ENCODE assay signal across 22 cellular contexts in the genomic region with DNA sequence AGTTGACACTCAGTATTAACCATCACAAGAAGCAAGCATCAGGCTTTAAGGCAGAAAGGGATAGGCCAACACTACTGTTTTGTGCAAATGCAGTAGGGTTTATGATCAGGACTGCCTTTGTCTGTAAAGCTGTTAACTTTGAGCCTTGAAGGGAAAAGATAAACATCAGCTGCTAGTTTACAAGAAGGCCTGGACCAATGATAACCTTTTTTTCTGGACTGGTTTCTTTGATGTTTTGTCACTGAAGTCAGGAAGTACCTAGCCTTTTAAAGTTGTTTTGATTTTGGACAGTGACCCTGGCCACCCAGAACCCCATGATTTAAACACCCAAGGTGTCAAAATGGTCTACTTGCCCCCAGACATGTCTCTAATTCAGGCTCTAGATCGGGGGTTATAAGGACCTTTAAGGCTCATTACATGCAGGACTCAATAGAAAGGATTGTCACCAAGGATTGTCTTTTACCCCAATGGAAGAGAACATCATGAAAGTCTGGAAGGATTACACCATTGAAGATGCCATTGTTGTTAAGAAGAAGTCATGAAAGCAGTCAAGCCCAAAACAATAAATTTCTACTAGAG. TPM values are rescaled to one million over a fixed set of nuclear protein-coding genes. Genes with fewer than 3 reads are reported as not detected.
DNase-seq lines count a peak whose midpoint lies in the region; TF ChIP-seq lines count a peak whose summit lies in the region.
"Had no signal": no experiment of that assay in that cellular context is flagged by ENCODE, and none has a peak within 500 bp of the region (broad histone marks: within the 10 kb centered on the region; RNA-seq: fewer than 3 reads in every experiment).

No MANE protein-coding gene starts in this region.

- no peak overlapping the region for H3K27ac Mint-ChIP-seq in endodermal cell
- H3K27ac Mint-ChIP-seq in immature natural killer cell, result peak overlapping the region in 3 of 6 donors; percentile 63 to 71 (median 67)
- H3K27ac Mint-ChIP-seq: CD14-positive monocyte; CD4-positive, CD25-positive, alpha-beta regulatory T cell had no signal

- 94 to 100% methylated on average over 1 of the region's 1 CpG for WGBS in endodermal cell (ENCODE audit: insufficient coverage in 1 of 2, insufficient read length in 1 of 2), 2 experiments
- WGBS in mammary epithelial cell (ENCODE audit: low coverage, missing lambda C conversion rate), result 100% methylated on average over 1 of the region's 1 CpG

- H3K4me1 ChIP-seq in endodermal cell (ENCODE audit: control insufficient read depth, insufficient read depth, low read length), result no peaks in the 10 kb centered on the region
- peaks cover 6% of the 10 kb centered on the region for H3K4me1 ChIP-seq in mammary epithelial cell (ENCODE audit: insufficient read depth, low read length)
- H3K4me1 ChIP-seq: BE2C, BLaER1 had no signal

- H3K36me3 ChIP-seq in endodermal cell (ENCODE audit: control insufficient read depth, insufficient read depth, low read length), result peaks cover 53% of the 10 kb centered on the region
- H3K36me3 ChIP-seq in mammary epithelial cell (ENCODE audit: insufficient read depth, low read length), result no peaks in the 10 kb centered on the region
- H3K36me3 ChIP-seq: BE2C had no signal

- peaks cover 5% of the 10 kb centered on the region for H3K9me3 Mint-ChIP-seq in endodermal cell
- H3K9me3 Mint-ChIP-seq in immature natural killer cell, result no peaks in the 10 kb centered on the region
- H3K9me3 Mint-ChIP-seq: CD4-positive, alpha-beta memory T cell; CD8-positive, alpha-beta memory T cell had no signal

- no peaks in the 10 kb centered on the region for H3K27me3 Mint-ChIP-seq in endodermal cell (ENCODE audit: insufficient read depth)
- peaks cover 0 to 2% (median 0%) of the 10 kb centered on the region in 3 donors for H3K27me3 Mint-ChIP-seq in immature natural killer cell (ENCODE audit: low read depth in 3 of 3)
- H3K27me3 Mint-ChIP-seq: CD4-positive, alpha-beta memory T cell; CD4-positive, CD25-positive, alpha-beta regulatory T cell; CD8-positive, alpha-beta memory T cell had no signal

- peaks cover 12% of the 10 kb centered on the region for H3K36me3 Mint-ChIP-seq in endodermal cell (ENCODE audit: low read depth)
- peaks cover 24 to 42% (median 34%) of the 10 kb centered on the region in 3 donors for H3K36me3 Mint-ChIP-seq in immature natural killer cell

- peaks cover 4% of the 10 kb centered on the region for H3K4me1 Mint-ChIP-seq in endodermal cell
- H3K4me1 Mint-ChIP-seq in immature natural killer cell, result peaks cover 7 to 38% of the 10 kb centered on the region in 2 donors
- H3K4me1 Mint-ChIP-seq: CD14-positive monocyte had no signal

- H3K27me3 ChIP-seq in endodermal cell (ENCODE audit: control insufficient read depth, insufficient read depth, low read length, poor library complexity, severe bottlenecking) (no peaks in the 10 kb centered on the region), mammary epithelial cell (ENCODE audit: insufficient read depth, low read length) (no peaks in the 10 kb centered on the region)
- H3K27me3 ChIP-seq: BE2C, BLaER1 had no signal

- H3K9ac ChIP-seq in endodermal cell (ENCODE audit: extremely low read depth, low read length, poor library complexity, severe bottlenecking), result no peak overlapping the region
- H3K9ac ChIP-seq in mammary epithelial cell (ENCODE audit: insufficient read depth, low read length), result no peak overlapping the region
- H3K9ac ChIP-seq: BLaER1 had no signal

- H3K4me2 ChIP-seq in mammary epithelial cell (ENCODE audit: insufficient read depth, low read depth, low read length), result no peak overlapping the region
- H3K4me2 ChIP-seq: BLaER1 had no signal

- in situ Hi-C loops in KBM-7 (cut with MboI; ENCODE audit: low pct_unique_long_range_greater_than_20kb, low sequenced_read_pairs), result no loop called here
- in situ Hi-C loops in mammary epithelial cell (cut with MboI; ENCODE audit: low sequenced_read_pairs in 2 of 2), result no loop called here

- H3K4me3 Mint-ChIP-seq in endodermal cell (no peak overlapping the region), immature natural killer cell (peak overlapping the region in 1 of 5 donors; percentile 10)
- H3K4me3 Mint-ChIP-seq: CD14-positive monocyte; CD4-positive, alpha-beta memory T cell; CD4-positive, CD25-positive, alpha-beta regulatory T cell; CD8-positive, alpha-beta memory T cell had no signal

- TF ChIP-seq CTCF in endodermal cell (conservative IDR thresholded peaks at IDR 0.05) (no peak), mammary epithelial cell (conservative IDR thresholded peaks at IDR 0.05 in 1 of 2, IDR thresholded peaks at IDR 0.05 in 1 of 2; ENCODE audit: extremely low read depth in 1 of 2, insufficient read depth in 1 of 2, low read depth in 1 of 2, low read length in 2 of 2) (no peak)

- BruUV-seq in mammary epithelial cell (replicated peaks; lab: Mats Ljungman, UMichigan), result no TSS peak

- intact Hi-C loops in mammary epithelial cell (cut with micrococcal nuclease), result loop anchor here (5.0 kb wide), 2 partner anchors 48 to 78 kb away; a partner anchor contains a TSS

- no peak overlapping the region for H3K27ac ChIP-seq in endodermal cell (ENCODE audit: low read depth, low read length)
- H3K27ac ChIP-seq in mammary epithelial cell (ENCODE audit: insufficient read depth, low read depth, low read length), result no peak overlapping the region
- H3K27ac ChIP-seq: BLaER1 had no signal

- CTCF ChIA-PET in mammary epithelial cell (lab: Charles Lee; ENCODE audit: low non-redundant PET), result no interaction called here

- no peaks in the 10 kb centered on the region for H4K20me1 ChIP-seq in mammary epithelial cell (ENCODE audit: insufficient read depth, low read length)
- H4K20me1 ChIP-seq: BLaER1 had no signal

- H3K79me2 ChIP-seq in mammary epithelial cell (ENCODE audit: insufficient read depth, low read length), result no peaks in the 10 kb centered on the region

- H3K4me3 ChIP-seq in endodermal cell (ENCODE audit: low read length) (peak overlapping the region; percentile 51), mammary epithelial cell (replicated peaks in 1 of 3; ENCODE audit: insufficient read depth in 1 of 3, low read depth in 2 of 3, low read length in 3 of 3) (no peak overlapping the region)
- H3K4me3 ChIP-seq: BLaER1 had no signal

- DNase-seq in EH (ENCODE audit: low read depth) (peak; percentile 2), endodermal cell (no peak), immature natural killer cell (peak; percentile 10 to 14 (median 11)), NCI-H446 treated with DMSO at 0.1 percent for 48 hours (lab: John Stamatoyannopoulos, UW) (no peak), KBM-7 (no peak), mammary epithelial cell (no peak)
- DNase-seq: 8988T; ACHN; BE2C; C1 segment of cervical spinal cord; CD4-positive, alpha-beta memory T cell; CD4-positive, CD25-positive, alpha-beta regulatory T cell; CD8-positive, alpha-beta memory T cell; COR-L47; DMS 273 treated with DMSO at 0.1 percent for 48 hours; DMS153; DMS53; DMS79; DND-41; GF-D8 had no signal

- H3K9me3 ChIP-seq in endodermal cell (ENCODE audit: control insufficient read depth, low read length) (peaks cover 33% of the 10 kb centered on the region), mammary epithelial cell (replicated peaks; ENCODE audit: insufficient read depth, low read length) (no peaks in the 10 kb centered on the region)
- H3K9me3 ChIP-seq: BE2C had no signal

- dilution Hi-C loops in mammary epithelial cell (cut with HindIII; ENCODE audit: low sequenced_read_pairs), result no loop called here

- no peak overlapping the region for H2AFZ ChIP-seq in mammary epithelial cell (ENCODE audit: low read depth, low read length)

RNA-seq across cellular contexts. Expression of a gene that starts 50.1 kb away (rescaled TPM):
- total RNA-seq in endodermal cell, result 10 to 100 TPM in 1 of 2 donors, 1 to 10 TPM in 1; 6.3 to 11.0 TPM
- 12.5 TPM for polyA plus RNA-seq in endodermal cell (2013, experiment 1 of 2)
- polyA plus RNA-seq in endodermal cell (2013, experiment 2 of 2), result 10.3 TPM
- 10 to 100 TPM in 1 of 3 donors, 1 to 10 TPM in 2; 3.9 to 13.2 (median 7.5) TPM for polyA plus RNA-seq in immature natural killer cell
- total RNA-seq in mammary epithelial cell, result 10 to 100 TPM; 15.9 to 34.0 TPM
- 11.2 TPM for polyA plus RNA-seq in mammary epithelial cell
- polyA minus RNA-seq in mammary epithelial cell, result 10.3 TPM

Comparison
In these comparisons a context has a peak if more than half of its experiments do, and no peak if none do; other contexts are left out.
1. DNase-seq: peak in EH (single experiment) and immature natural killer cell (3 of 3); none in endodermal cell (single experiment), NCI-H446 treated with DMSO at 0.1 percent for 48 hours (single experiment), KBM-7 (single experiment) and mammary epithelial cell (single experiment).